ENCODE assay signal across 5 cellular contexts in the genomic region with DNA sequence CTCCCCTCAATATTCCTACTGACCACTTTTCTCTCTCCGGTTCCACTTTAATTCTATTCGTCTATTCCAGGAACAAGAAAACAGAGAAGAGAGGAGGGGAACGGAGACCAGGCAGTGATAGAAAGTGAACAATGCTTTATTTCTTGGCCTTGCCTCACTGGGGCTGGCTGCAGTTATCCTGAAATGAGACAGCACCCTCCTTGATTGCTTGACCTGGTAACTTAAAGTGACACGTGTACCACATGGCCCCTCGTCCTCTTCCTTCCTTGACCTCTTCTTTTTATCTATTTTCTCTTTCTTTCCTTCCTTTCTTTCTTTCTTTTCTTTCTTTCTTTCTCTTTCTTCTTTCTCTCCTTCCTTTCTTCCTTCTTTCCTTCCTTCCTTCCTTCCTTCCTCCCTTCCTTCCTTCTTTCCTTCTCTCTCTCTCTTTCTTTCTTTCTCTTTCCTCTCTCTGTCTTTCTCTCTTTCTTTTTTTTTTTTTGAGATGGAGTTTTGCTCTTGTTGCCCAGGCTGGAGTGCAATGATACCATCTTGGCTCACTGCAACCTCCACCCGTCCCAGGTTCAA.
"Had no signal": no experiment of that assay in that cellular context is flagged by ENCODE, and none has a peak within 500 bp of the region (broad histone marks: within the 10 kb centered on the region; RNA-seq: fewer than 3 reads in every experiment).

No MANE protein-coding gene starts in this region.

- H3K27ac ChIP-seq: PC-9, SK-N-MC had no signal

- DNase-seq: NCI-H187 treated with DMSO at 0.1 percent for 48 hours, NCI-H2081 treated with DMSO at 0.1 percent for 48 hours, SIG-M5 had no signal

- H3K4me3 ChIP-seq: PC-9 had no signal
